1 cellular context compared by ENCODE assay signal in the genomic region with DNA sequence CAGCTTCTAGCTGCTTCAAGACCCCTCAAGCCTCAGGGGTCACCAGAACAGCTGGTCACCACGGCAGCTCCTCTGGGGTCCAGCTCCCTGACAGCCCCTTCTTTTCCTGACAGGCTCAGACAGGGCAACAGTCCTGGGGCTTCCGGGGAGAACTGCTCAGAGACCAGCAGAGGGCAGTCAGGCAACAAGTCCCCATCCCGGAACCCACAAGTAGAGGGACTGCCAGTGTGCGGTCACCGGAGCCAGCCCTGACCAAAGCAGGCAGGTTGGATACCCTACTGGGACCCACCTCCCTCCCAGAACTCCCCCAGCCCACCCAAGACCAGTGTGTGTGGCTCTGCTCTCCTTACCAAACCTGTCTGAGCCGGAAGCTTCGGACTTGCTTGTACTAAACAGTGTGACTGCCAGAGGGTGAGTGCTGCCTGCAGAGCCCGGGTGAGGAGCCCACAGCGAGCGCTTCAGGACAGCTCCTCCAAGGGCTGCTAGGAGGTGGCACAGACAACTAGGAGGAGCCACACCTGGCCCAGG.
TF ChIP-seq lines count a peak whose summit lies in the region.

No MANE protein-coding gene starts in this region.

TF ChIP-seq in K562, 482 proteins besides CTCF, POLR2A, EP300 and RAD21 (continues in another document):
- no peak for TF ChIP-seq CBX5 (IDR thresholded peaks at IDR 0.05; ENCODE audit: borderline replicate concordance, low read depth)
- TF ChIP-seq TAF9B (IDR thresholded peaks at IDR 0.05; ENCODE audit: partially characterized antibody): no peak
- no peak for TF ChIP-seq HDAC8 (tag; IDR thresholded peaks at IDR 0.05)
- TF ChIP-seq, protein P1, sequence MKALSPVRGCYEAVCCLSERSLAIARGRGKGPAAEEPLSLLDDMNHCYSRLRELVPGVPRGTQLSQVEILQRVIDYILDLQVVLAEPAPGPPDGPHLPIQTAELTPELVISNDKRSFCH (CRISPR knock-in tag; IDR thresholded peaks at IDR 0.05): no peak
- TF ChIP-seq, protein P1 (tag; IDR thresholded peaks at IDR 0.05): no peak
- TF ChIP-seq, protein P2, sequence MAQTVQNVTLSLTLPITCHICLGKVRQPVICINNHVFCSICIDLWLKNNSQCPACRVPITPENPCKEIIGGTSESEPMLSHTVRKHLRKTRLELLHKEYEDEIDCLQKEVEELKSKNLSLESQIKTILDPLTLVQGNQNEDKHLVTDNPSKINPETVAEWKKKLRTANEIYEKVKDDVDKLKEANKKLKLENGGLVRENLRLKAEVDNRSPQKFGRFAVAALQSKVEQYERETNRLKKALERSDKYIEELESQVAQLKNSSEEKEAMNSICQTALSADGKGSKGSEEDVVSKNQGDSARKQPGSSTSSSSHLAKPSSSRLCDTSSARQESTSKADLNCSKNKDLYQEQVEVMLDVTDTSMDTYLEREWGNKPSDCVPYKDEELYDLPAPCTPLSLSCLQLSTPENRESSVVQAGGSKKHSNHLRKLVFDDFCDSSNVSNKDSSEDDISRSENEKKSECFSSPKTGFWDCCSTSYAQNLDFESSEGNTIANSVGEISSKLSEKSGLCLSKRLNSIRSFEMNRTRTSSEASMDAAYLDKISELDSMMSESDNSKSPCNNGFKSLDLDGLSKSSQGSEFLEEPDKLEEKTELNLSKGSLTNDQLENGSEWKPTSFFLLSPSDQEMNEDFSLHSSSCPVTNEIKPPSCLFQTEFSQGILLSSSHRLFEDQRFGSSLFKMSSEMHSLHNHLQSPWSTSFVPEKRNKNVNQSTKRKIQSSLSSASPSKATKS (CRISPR knock-in tag; IDR thresholded peaks at IDR 0.05): no peak
- no peak for TF ChIP-seq RFX1 (IDR thresholded peaks at IDR 0.05)
- TF ChIP-seq, protein P3, sequence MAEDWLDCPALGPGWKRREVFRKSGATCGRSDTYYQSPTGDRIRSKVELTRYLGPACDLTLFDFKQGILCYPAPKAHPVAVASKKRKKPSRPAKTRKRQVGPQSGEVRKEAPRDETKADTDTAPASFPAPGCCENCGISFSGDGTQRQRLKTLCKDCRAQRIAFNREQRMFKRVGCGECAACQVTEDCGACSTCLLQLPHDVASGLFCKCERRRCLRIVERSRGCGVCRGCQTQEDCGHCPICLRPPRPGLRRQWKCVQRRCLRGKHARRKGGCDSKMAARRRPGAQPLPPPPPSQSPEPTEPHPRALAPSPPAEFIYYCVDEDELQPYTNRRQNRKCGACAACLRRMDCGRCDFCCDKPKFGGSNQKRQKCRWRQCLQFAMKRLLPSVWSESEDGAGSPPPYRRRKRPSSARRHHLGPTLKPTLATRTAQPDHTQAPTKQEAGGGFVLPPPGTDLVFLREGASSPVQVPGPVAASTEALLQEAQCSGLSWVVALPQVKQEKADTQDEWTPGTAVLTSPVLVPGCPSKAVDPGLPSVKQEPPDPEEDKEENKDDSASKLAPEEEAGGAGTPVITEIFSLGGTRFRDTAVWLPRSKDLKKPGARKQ (CRISPR knock-in tag; IDR thresholded peaks at IDR 0.05): no peak
- no peak for TF ChIP-seq PHF21A (IDR thresholded peaks at IDR 0.05; ENCODE audit: borderline replicate concordance, low read depth)
- TF ChIP-seq HDAC1 (IDR thresholded peaks at IDR 0.05): no peak
- TF ChIP-seq, protein P4, sequence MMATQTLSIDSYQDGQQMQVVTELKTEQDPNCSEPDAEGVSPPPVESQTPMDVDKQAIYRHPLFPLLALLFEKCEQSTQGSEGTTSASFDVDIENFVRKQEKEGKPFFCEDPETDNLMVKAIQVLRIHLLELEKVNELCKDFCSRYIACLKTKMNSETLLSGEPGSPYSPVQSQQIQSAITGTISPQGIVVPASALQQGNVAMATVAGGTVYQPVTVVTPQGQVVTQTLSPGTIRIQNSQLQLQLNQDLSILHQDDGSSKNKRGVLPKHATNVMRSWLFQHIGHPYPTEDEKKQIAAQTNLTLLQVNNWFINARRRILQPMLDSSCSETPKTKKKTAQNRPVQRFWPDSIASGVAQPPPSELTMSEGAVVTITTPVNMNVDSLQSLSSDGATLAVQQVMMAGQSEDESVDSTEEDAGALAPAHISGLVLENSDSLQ (IDR thresholded peaks at IDR 0.05): 0 out of 2 replicates have a peak, but pooled peaks have one; percentile 34
- TF ChIP-seq, protein P5, sequence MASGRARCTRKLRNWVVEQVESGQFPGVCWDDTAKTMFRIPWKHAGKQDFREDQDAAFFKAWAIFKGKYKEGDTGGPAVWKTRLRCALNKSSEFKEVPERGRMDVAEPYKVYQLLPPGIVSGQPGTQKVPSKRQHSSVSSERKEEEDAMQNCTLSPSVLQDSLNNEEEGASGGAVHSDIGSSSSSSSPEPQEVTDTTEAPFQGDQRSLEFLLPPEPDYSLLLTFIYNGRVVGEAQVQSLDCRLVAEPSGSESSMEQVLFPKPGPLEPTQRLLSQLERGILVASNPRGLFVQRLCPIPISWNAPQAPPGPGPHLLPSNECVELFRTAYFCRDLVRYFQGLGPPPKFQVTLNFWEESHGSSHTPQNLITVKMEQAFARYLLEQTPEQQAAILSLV (tag; IDR thresholded peaks at IDR 0.05): no peak
- TF ChIP-seq ELF1 (tag; IDR thresholded peaks at IDR 0.05): peak; percentile 95
- TF ChIP-seq ZNF232 (CRISPR knock-in tag; IDR thresholded peaks at IDR 0.05): no peak
- TF ChIP-seq MTF1 (CRISPR knock-in tag; IDR thresholded peaks at IDR 0.05; ENCODE audit: borderline replicate concordance): no peak
- TF ChIP-seq SREBF1 (IDR thresholded peaks at IDR 0.05; ENCODE audit: borderline replicate concordance, low read depth, low read length): no peak
- no peak for TF ChIP-seq GTF2F1 (IDR thresholded peaks at IDR 0.05; ENCODE audit: low read depth, low read length)
- TF ChIP-seq ETV5 (CRISPR knock-in tag; IDR thresholded peaks at IDR 0.05; ENCODE audit: low read depth): peak; percentile 79
- no peak for TF ChIP-seq GATA2 (CRISPR knock-in tag; IDR thresholded peaks at IDR 0.05)
- TF ChIP-seq, protein P6, sequence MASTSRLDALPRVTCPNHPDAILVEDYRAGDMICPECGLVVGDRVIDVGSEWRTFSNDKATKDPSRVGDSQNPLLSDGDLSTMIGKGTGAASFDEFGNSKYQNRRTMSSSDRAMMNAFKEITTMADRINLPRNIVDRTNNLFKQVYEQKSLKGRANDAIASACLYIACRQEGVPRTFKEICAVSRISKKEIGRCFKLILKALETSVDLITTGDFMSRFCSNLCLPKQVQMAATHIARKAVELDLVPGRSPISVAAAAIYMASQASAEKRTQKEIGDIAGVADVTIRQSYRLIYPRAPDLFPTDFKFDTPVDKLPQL (IDR thresholded peaks at IDR 0.05; ENCODE audit: extremely low read depth, insufficient read length): no peak
- no peak for TF ChIP-seq EWSR1 (IDR thresholded peaks at IDR 0.05; ENCODE audit: borderline replicate concordance, low read depth, partially characterized antibody)
- no peak for TF ChIP-seq SRSF9 (IDR thresholded peaks at IDR 0.05; ENCODE audit: borderline replicate concordance, low read depth, low read length)
- TF ChIP-seq, protein P7, sequence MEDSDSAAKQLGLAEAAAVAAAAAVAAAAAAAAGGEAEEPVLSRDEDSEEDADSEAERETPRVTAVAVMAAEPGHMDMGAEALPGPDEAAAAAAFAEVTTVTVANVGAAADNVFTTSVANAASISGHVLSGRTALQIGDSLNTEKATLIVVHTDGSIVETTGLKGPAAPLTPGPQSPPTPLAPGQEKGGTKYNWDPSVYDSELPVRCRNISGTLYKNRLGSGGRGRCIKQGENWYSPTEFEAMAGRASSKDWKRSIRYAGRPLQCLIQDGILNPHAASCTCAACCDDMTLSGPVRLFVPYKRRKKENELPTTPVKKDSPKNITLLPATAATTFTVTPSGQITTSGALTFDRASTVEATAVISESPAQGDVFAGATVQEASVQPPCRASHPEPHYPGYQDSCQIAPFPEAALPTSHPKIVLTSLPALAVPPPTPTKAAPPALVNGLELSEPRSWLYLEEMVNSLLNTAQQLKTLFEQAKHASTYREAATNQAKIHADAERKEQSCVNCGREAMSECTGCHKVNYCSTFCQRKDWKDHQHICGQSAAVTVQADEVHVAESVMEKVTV (CRISPR knock-in tag; IDR thresholded peaks at IDR 0.05): peak; percentile 47; the same call in 1 of the 2 replicates
- TF ChIP-seq, protein P8, sequence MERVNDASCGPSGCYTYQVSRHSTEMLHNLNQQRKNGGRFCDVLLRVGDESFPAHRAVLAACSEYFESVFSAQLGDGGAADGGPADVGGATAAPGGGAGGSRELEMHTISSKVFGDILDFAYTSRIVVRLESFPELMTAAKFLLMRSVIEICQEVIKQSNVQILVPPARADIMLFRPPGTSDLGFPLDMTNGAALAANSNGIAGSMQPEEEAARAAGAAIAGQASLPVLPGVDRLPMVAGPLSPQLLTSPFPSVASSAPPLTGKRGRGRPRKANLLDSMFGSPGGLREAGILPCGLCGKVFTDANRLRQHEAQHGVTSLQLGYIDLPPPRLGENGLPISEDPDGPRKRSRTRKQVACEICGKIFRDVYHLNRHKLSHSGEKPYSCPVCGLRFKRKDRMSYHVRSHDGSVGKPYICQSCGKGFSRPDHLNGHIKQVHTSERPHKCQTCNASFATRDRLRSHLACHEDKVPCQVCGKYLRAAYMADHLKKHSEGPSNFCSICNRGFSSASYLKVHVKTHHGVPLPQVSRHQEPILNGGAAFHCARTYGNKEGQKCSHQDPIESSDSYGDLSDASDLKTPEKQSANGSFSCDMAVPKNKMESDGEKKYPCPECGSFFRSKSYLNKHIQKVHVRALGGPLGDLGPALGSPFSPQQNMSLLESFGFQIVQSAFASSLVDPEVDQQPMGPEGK (CRISPR knock-in tag; IDR thresholded peaks at IDR 0.05; ENCODE audit: borderline replicate concordance): no peak
- no peak for TF ChIP-seq MCM7 (IDR thresholded peaks at IDR 0.05)
- TF ChIP-seq RCOR1 (IDR thresholded peaks at IDR 0.05; ENCODE audit: borderline replicate concordance in 1 of 2, low read depth in 2 of 2, low read length in 2 of 2): 0 out of 4 replicates have a peak, but pooled peaks of 1 of the 2 experiments have one; percentile 17
- TF ChIP-seq, protein P9, sequence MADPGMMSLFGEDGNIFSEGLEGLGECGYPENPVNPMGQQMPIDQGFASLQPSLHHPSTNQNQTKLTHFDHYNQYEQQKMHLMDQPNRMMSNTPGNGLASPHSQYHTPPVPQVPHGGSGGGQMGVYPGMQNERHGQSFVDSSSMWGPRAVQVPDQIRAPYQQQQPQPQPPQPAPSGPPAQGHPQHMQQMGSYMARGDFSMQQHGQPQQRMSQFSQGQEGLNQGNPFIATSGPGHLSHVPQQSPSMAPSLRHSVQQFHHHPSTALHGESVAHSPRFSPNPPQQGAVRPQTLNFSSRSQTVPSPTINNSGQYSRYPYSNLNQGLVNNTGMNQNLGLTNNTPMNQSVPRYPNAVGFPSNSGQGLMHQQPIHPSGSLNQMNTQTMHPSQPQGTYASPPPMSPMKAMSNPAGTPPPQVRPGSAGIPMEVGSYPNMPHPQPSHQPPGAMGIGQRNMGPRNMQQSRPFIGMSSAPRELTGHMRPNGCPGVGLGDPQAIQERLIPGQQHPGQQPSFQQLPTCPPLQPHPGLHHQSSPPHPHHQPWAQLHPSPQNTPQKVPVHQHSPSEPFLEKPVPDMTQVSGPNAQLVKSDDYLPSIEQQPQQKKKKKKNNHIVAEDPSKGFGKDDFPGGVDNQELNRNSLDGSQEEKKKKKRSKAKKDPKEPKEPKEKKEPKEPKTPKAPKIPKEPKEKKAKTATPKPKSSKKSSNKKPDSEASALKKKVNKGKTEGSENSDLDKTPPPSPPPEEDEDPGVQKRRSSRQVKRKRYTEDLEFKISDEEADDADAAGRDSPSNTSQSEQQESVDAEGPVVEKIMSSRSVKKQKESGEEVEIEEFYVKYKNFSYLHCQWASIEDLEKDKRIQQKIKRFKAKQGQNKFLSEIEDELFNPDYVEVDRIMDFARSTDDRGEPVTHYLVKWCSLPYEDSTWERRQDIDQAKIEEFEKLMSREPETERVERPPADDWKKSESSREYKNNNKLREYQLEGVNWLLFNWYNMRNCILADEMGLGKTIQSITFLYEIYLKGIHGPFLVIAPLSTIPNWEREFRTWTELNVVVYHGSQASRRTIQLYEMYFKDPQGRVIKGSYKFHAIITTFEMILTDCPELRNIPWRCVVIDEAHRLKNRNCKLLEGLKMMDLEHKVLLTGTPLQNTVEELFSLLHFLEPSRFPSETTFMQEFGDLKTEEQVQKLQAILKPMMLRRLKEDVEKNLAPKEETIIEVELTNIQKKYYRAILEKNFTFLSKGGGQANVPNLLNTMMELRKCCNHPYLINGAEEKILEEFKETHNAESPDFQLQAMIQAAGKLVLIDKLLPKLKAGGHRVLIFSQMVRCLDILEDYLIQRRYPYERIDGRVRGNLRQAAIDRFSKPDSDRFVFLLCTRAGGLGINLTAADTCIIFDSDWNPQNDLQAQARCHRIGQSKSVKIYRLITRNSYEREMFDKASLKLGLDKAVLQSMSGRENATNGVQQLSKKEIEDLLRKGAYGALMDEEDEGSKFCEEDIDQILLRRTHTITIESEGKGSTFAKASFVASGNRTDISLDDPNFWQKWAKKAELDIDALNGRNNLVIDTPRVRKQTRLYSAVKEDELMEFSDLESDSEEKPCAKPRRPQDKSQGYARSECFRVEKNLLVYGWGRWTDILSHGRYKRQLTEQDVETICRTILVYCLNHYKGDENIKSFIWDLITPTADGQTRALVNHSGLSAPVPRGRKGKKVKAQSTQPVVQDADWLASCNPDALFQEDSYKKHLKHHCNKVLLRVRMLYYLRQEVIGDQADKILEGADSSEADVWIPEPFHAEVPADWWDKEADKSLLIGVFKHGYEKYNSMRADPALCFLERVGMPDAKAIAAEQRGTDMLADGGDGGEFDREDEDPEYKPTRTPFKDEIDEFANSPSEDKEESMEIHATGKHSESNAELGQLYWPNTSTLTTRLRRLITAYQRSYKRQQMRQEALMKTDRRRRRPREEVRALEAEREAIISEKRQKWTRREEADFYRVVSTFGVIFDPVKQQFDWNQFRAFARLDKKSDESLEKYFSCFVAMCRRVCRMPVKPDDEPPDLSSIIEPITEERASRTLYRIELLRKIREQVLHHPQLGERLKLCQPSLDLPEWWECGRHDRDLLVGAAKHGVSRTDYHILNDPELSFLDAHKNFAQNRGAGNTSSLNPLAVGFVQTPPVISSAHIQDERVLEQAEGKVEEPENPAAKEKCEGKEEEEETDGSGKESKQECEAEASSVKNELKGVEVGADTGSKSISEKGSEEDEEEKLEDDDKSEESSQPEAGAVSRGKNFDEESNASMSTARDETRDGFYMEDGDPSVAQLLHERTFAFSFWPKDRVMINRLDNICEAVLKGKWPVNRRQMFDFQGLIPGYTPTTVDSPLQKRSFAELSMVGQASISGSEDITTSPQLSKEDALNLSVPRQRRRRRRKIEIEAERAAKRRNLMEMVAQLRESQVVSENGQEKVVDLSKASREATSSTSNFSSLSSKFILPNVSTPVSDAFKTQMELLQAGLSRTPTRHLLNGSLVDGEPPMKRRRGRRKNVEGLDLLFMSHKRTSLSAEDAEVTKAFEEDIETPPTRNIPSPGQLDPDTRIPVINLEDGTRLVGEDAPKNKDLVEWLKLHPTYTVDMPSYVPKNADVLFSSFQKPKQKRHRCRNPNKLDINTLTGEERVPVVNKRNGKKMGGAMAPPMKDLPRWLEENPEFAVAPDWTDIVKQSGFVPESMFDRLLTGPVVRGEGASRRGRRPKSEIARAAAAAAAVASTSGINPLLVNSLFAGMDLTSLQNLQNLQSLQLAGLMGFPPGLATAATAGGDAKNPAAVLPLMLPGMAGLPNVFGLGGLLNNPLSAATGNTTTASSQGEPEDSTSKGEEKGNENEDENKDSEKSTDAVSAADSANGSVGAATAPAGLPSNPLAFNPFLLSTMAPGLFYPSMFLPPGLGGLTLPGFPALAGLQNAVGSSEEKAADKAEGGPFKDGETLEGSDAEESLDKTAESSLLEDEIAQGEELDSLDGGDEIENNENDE (IDR thresholded peaks at IDR 0.05; ENCODE audit: low read depth, low read length): no peak
- peak; percentile 58; the same call in 1 of the 2 replicates for TF ChIP-seq ZNF263 (CRISPR knock-in tag; IDR thresholded peaks at IDR 0.05; ENCODE audit: borderline replicate concordance)
- TF ChIP-seq TSC22D4 (tag; IDR thresholded peaks at IDR 0.05): no peak
- TF ChIP-seq ETV1 (tag; conservative IDR thresholded peaks at IDR 0.05; ENCODE audit: low read depth): peak; percentile 75
- TF ChIP-seq TAF15 (IDR thresholded peaks at IDR 0.05; ENCODE audit: low read depth, low read length): no peak
- 0 out of 4 replicates have a peak, but pooled peaks of 1 of the 2 experiments have one; percentile 46 for TF ChIP-seq MAZ (CRISPR knock-in tag; conservative IDR thresholded peaks at IDR 0.05 in 1 of 2, IDR thresholded peaks at IDR 0.05 in 1 of 2)
